ENCODE assay signal across 8 cellular contexts in the genomic region with DNA sequence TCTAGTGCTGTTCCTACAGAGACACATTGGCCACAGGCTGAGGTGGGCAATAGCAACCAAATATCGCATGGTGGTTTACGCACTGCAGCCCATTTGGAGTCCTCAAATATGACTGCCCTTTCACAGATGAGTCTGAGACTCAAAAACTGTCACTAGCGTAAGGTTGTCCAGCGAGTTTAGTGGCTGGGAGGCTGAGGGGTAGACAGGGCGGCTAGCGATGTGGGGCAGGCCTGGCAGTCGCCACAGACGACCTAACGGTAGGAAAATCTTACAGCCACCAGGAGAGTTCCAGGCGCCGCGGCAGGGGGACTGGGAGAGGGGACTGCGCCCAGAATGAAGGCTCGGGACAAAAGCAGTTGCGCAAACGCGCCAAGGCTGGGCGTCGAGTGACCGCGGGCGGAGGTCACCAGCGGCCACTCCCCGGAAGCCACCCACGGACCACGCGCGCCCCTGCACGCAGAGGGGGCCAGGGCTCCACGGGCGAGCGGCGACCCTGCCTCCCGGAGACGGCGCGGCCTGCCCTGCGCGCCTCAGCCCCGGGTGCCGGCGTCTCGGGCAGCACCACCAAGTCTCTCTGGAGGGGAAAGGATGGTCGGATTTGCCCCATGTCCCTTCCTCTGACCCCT. TPM values are rescaled to one million over a fixed set of nuclear protein-coding genes. Genes with fewer than 3 reads are reported as not detected.
DNase-seq lines count a peak whose midpoint lies in the region; ATAC-seq and TF ChIP-seq lines count a peak whose summit lies in the region.

No MANE protein-coding gene starts in this region.

- H3K36me3 Mint-ChIP-seq in activated T-helper 2 cell treated with anti-CD3 and anti-CD28 coated beads, Interferon-gamma antibody, Interleukin-2, Interleukin-4, amounts not matched to agents 10 μg/mL and 5 μg/mL and 100 μg/mL, durations not matched to agents 14 hours and 24 hours and 36 hours (ENCODE audit: low read depth) = peaks cover 22% of the 10 kb centered on the region

- no peak for TF ChIP-seq POLR2A in sigmoid colon (IDR thresholded peaks at IDR 0.05)

- H3K4me1 ChIP-seq in right cardiac atrium (ENCODE audit: control insufficient read depth, insufficient read depth, low read length) (peaks cover 6% of the 10 kb centered on the region), sigmoid colon (peaks cover 0 to 60% (median 48%) of the 10 kb centered on the region in 4 donors)

- H3K9me3 ChIP-seq in right cardiac atrium (ENCODE audit: control insufficient read depth, low read length) (no peaks in the 10 kb centered on the region), sigmoid colon (no peaks in the 10 kb centered on the region)

- DNase-seq in GM12865 (ENCODE audit: low read depth) (no peak), right cardiac atrium (peak; percentile 83 to 92 (median 91)), sigmoid colon (peak; percentile 89), NCI-H2029 (lab: John Stamatoyannopoulos, UW) (no peak)
- DNase-seq in activated T-helper 2 cell treated with anti-CD3 and anti-CD28 coated beads, Interferon-gamma antibody, Interleukin-2, Interleukin-4, amounts not matched to agents 10 μg/mL and 5 μg/mL and 100 μg/mL, durations not matched to agents 14 hours and 24 hours and 36 hours (ENCODE audit: low spot score) = no peak

- H3K4me3 Mint-ChIP-seq in activated T-helper 2 cell treated with anti-CD3 and anti-CD28 coated beads, Interferon-gamma antibody, Interleukin-2, Interleukin-4, amounts not matched to agents 10 μg/mL and 5 μg/mL and 100 μg/mL, durations not matched to agents 14 hours and 24 hours and 36 hours (ENCODE audit: low read depth) = peak overlapping the region; percentile 85

- peak overlapping the region; percentile 94 for H3K27ac ChIP-seq in right cardiac atrium (ENCODE audit: low read length)
- H3K27ac ChIP-seq in sigmoid colon = peak overlapping the region; percentile 97 to 100 (median 99)

- H3K4me3 ChIP-seq in GM12865 (ENCODE audit: low read depth, low read length) (peak overlapping the region; percentile 73), right cardiac atrium (ENCODE audit: low read length) (peak overlapping the region; percentile 50), sigmoid colon (peak overlapping the region; percentile 58 to 95 (median 80))

- H3K27ac Mint-ChIP-seq in activated T-helper 2 cell treated with anti-CD3 and anti-CD28 coated beads, Interferon-gamma antibody, Interleukin-2, Interleukin-4, amounts not matched to agents 10 μg/mL and 5 μg/mL and 100 μg/mL, durations not matched to agents 14 hours and 24 hours and 36 hours = peak overlapping the region; percentile 95

- no peaks in the 10 kb centered on the region for H3K27me3 ChIP-seq in right cardiac atrium (ENCODE audit: control insufficient read depth, insufficient read depth)
- H3K27me3 ChIP-seq in sigmoid colon = no peaks in the 10 kb centered on the region

- no peaks in the 10 kb centered on the region for H3K9me3 Mint-ChIP-seq in activated T-helper 2 cell treated with anti-CD3 and anti-CD28 coated beads, Interferon-gamma antibody, Interleukin-2, Interleukin-4, amounts not matched to agents 10 μg/mL and 5 μg/mL and 100 μg/mL, durations not matched to agents 14 hours and 24 hours and 36 hours

- H3K36me3 ChIP-seq in sigmoid colon = no peaks in the 10 kb centered on the region

- H3K27me3 Mint-ChIP-seq in activated T-helper 2 cell treated with anti-CD3 and anti-CD28 coated beads, Interferon-gamma antibody, Interleukin-2, Interleukin-4, amounts not matched to agents 10 μg/mL and 5 μg/mL and 100 μg/mL, durations not matched to agents 14 hours and 24 hours and 36 hours (ENCODE audit: low read depth) = no peaks in the 10 kb centered on the region

- TF ChIP-seq EP300 in sigmoid colon (IDR thresholded peaks at IDR 0.05) = no peak

- H3K4me1 Mint-ChIP-seq in activated T-helper 2 cell treated with anti-CD3 and anti-CD28 coated beads, Interferon-gamma antibody, Interleukin-2, Interleukin-4, amounts not matched to agents 10 μg/mL and 5 μg/mL and 100 μg/mL, durations not matched to agents 14 hours and 24 hours and 36 hours (ENCODE audit: low read depth) = peaks cover 57% of the 10 kb centered on the region

- intact Hi-C loops in activated T-helper 2 cell treated with anti-CD3 and anti-CD28 coated beads, Interferon-gamma antibody, Interleukin-2, Interleukin-4, amounts not matched to agents 10 μg/mL and 5 μg/mL and 100 μg/mL, durations not matched to agents 14 hours and 24 hours and 36 hours (cut with micrococcal nuclease) = loop anchor here (5.0 kb wide), 1 partner anchor 101 kb away; the partner anchor contains the start of gene ZCCHC14
- intact Hi-C loops in right cardiac atrium (cut with DNase I) (loop anchor here in 2 of 4 donors (10.0 kb wide), 2 partner anchors 243 to 373 kb away; partner anchors contain the start of gene KLHDC4 (in 1 of the 2)), sigmoid colon (cut with DNase I) (loop anchor here (5.0 kb wide), 2 partner anchors 71 to 101 kb away; partner anchors contain the start of gene ZCCHC14)

- no peak for TF ChIP-seq CTCF in GM12865 (IDR thresholded peaks at IDR 0.05; ENCODE audit: insufficient read depth, low read depth, low read length, missing control alignments)
- no peak for TF ChIP-seq CTCF in sigmoid colon (IDR thresholded peaks at IDR 0.05)

- ATAC-seq in HG03558 (IDR thresholded peaks at IDR 0.05; ENCODE audit: extremely low read depth, unreplicated experiment) = peak; percentile 2
- ATAC-seq in right cardiac atrium = peak; percentile 59 to 60
- ATAC-seq in HG03097 (IDR thresholded peaks at IDR 0.05; ENCODE audit: low FRiP score, unreplicated experiment) = no peak
- no peak for ATAC-seq in GM18861 (IDR thresholded peaks at IDR 0.05; ENCODE audit: unreplicated experiment)

- WGBS in right cardiac atrium = 7% methylated on average over 44 of the region's 44 CpGs
- WGBS in sigmoid colon, 2 donors = 6 to 10% methylated on average over 44 of the region's 44 CpGs

RNA-seq across cellular contexts. Expression of gene MAP1LC3B, which starts 0.7 kb away (rescaled TPM):
- total RNA-seq in activated T-helper 2 cell treated with anti-CD3 and anti-CD28 coated beads, Interferon-gamma antibody, Interleukin-2, Interleukin-4, amounts not matched to agents 10 μg/mL and 5 μg/mL and 100 μg/mL, durations not matched to agents 14 hours and 24 hours and 36 hours = 40.6 and 43.6 TPM in 2 replicates
- total RNA-seq in right cardiac atrium = 100 to 1,000 TPM in 3 of 4 donors, 10 to 100 TPM in 1; 87.7 to 114 (median 108) TPM
- polyA plus RNA-seq in right cardiac atrium = 115 TPM
- 10 to 100 TPM; 50.0 to 62.6 (median 62.2) TPM for total RNA-seq in sigmoid colon
- 100 to 1,000 TPM in 1 of 3 donors, 10 to 100 TPM in 2; 48.0 to 137 (median 76.3) TPM for polyA plus RNA-seq in sigmoid colon

RNA-seq across cellular contexts. Expression of gene FBXO31, which starts 7.9 kb away (rescaled TPM):
- 33.6 and 40.1 TPM in 2 replicates for total RNA-seq in activated T-helper 2 cell treated with anti-CD3 and anti-CD28 coated beads, Interferon-gamma antibody, Interleukin-2, Interleukin-4, amounts not matched to agents 10 μg/mL and 5 μg/mL and 100 μg/mL, durations not matched to agents 14 hours and 24 hours and 36 hours
- total RNA-seq in right cardiac atrium (10 to 100 TPM; 47.8 to 66.1 (median 57.5) TPM), sigmoid colon (100 to 1,000 TPM in 2 of 4 donors, 10 to 100 TPM in 2; 86.7 to 120 (median 98.4) TPM)
- polyA plus RNA-seq in right cardiac atrium (24.3 TPM), sigmoid colon (10 to 100 TPM; 15.0 to 40.0 (median 16.2) TPM)

Comparison
In these comparisons a context has a peak if more than half of its experiments do, and no peak if none do; other contexts are left out.
1. DNase-seq: peak in right cardiac atrium (3 of 3) and sigmoid colon (single experiment); none in GM12865 (single experiment), activated T-helper 2 cell treated with anti-CD3 and anti-CD28 coated beads, Interferon-gamma antibody, Interleukin-2, Interleukin-4, amounts not matched to agents 10 μg/mL and 5 μg/mL and 100 μg/mL, durations not matched to agents 14 hours and 24 hours and 36 hours (single experiment) and NCI-H2029 (single experiment).
2. ATAC-seq: peak in HG03558 (single experiment) and right cardiac atrium (2 of 2); none in HG03097 (single experiment) and GM18861 (single experiment).
3. Peak in every context shown above with its lines, with median percentiles within 50 percentile points of each other: H3K4me3 ChIP-seq.